29 cellular contexts compared by ENCODE assay signal in the genomic region with DNA sequence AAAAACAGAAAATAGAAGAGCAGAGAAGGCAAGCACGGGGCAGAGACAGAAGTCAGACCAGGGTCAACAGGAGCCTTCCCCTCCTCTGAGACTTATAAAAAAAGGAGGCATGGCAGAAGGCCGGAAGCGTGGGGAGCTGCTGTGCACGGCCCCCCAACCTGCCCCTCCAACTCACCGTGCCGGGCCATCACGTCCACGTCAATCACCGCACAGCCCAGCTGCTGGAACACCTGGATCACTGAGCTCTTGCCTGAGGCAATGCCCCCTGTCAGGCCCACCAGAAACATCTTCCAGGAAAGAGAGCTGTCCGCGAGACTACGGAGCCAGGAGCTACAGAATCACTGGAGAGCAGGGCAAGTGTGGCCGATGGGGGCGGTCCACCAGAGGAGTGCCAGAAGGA.
"Had no signal": no experiment of that assay in that cellular context is flagged by ENCODE, and none has a peak within 500 bp of the region (broad histone marks: within the 10 kb centered on the region; RNA-seq: fewer than 3 reads in every experiment).

No MANE protein-coding gene starts in this region.

- H3K27ac Mint-ChIP-seq: activated naive CD8-positive, alpha-beta T cell; activated T-cell treated with anti-CD3 and anti-CD28 coated beads, Interleukin-2, amount 50 U/mL, for 72 hours; T-helper 2 cell treated with Interferon-gamma antibody and Interleukin-4, amounts not matched to agents 5 μg/mL and 100 μg/mL, for 36 hours had no signal

- H3K27me3 ChIP-seq: adrenal gland, brain microvascular endothelial cell, ovary, stomach, thyroid gland had no signal

- H3K4me3 Mint-ChIP-seq: activated naive CD8-positive, alpha-beta T cell; activated T-cell treated with anti-CD3 and anti-CD28 coated beads, Interleukin-2, amount 50 U/mL, for 72 hours; immature natural killer cell; T-helper 2 cell treated with Interferon-gamma antibody and Interleukin-4, amounts not matched to agents 5 μg/mL and 100 μg/mL, for 36 hours had no signal

- H3K27ac ChIP-seq: adrenal gland, brain microvascular endothelial cell, ovary, prostate gland, stomach, thyroid gland had no signal

- H3K9me3 Mint-ChIP-seq: activated T-cell treated with anti-CD3 and anti-CD28 coated beads, Interleukin-2, amount 50 U/mL, for 72 hours; immature natural killer cell; T-helper 2 cell treated with Interferon-gamma antibody and Interleukin-4, amounts not matched to agents 5 μg/mL and 100 μg/mL, for 36 hours had no signal

- ATAC-seq: activated T-cell treated with anti-CD3 and anti-CD28 coated beads, Interleukin-2, amount 50 U/mL, for 72 hours; sciatic nerve had no signal

- H3K36me3 ChIP-seq: ovary had no signal

- H3K27me3 Mint-ChIP-seq: activated naive CD8-positive, alpha-beta T cell had no signal

- H3K9me3 ChIP-seq: adrenal gland, ovary, prostate gland, stomach, thyroid gland had no signal

- DNase-seq: activated CD4-positive, alpha-beta T cell treated with anti-CD3 and anti-CD28 coated beads for 4 hours; activated CD4-positive, alpha-beta T cell treated with anti-CD3 and anti-CD28 coated beads, Interleukin-2, amount 50 U/mL, for 4 hours; activated effector memory CD4-positive, alpha-beta T cell treated with Interleukin-2 at 50 U/mL for 16 hours; activated naive CD4-positive, alpha-beta T cell treated with Interleukin-2 at 50 U/mL for 16 hours; activated T-cell treated with anti-CD3 and anti-CD28 coated beads for 4 hours; activated T-cell treated with anti-CD3 and anti-CD28 coated beads, Interleukin-2, amount 50 U/mL, for 72 hours; adrenal gland; aorta; brain microvascular endothelial cell; caudate nucleus; foreskin fibroblast; head of caudate nucleus; hippocampal formation; immature natural killer cell; kidney; left colon; mesenchymal stem cell; ovary; retina; stimulated activated CD4-positive, alpha-beta T cell treated with anti-CD3 and anti-CD28 coated beads, Interleukin-12 subunit alpha, Interleukin-12 subunit beta, amount 100 ng/mL, for 4 hours; stimulated activated CD4-positive, alpha-beta T cell treated with anti-CD3 and anti-CD28 coated beads, Interleukin-4, amount 100 ng/mL, for 1 hour; stomach; T-helper 1 cell; thyroid gland had no signal

- H3K4me3 ChIP-seq: adrenal gland, ovary, prostate gland, skin epidermis, stomach, thyroid gland had no signal
